In the genomic region with DNA sequence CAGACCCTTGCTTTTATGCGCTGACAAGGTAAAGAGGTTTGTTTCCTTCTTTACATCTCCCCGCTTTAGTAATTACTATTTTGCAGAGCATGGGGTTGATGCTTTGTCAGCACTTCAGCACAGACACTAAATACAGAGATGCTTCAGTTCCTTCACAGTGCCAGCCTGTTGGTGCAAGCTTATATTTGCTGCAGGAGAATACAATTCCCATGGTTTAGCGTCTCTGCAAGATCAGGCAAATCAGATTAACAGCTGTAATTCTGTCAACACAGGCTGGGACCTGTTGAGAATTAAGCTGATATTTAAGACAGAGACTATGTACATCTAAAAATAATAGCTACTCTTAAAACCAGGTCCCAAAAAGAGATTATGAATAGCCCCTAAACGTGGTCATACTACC, we compare ENCODE assay signal across 1 cellular context.
TF ChIP-seq lines count a peak whose summit lies in the region.

No MANE protein-coding gene starts in this region.

TF ChIP-seq in SK-N-SH, 30 proteins besides CTCF, POLR2A, EP300 and RAD21 (continued from another document):
- TF ChIP-seq REST (IDR thresholded peaks at IDR 0.05; ENCODE audit: low read depth, low read length) (no peak), GATA2 (CRISPR knock-in tag; IDR thresholded peaks at IDR 0.05) (0 out of 2 replicates have a peak, but pooled peaks have one; percentile 19)
